ENCODE assay signal across 13 cellular contexts in the genomic region with DNA sequence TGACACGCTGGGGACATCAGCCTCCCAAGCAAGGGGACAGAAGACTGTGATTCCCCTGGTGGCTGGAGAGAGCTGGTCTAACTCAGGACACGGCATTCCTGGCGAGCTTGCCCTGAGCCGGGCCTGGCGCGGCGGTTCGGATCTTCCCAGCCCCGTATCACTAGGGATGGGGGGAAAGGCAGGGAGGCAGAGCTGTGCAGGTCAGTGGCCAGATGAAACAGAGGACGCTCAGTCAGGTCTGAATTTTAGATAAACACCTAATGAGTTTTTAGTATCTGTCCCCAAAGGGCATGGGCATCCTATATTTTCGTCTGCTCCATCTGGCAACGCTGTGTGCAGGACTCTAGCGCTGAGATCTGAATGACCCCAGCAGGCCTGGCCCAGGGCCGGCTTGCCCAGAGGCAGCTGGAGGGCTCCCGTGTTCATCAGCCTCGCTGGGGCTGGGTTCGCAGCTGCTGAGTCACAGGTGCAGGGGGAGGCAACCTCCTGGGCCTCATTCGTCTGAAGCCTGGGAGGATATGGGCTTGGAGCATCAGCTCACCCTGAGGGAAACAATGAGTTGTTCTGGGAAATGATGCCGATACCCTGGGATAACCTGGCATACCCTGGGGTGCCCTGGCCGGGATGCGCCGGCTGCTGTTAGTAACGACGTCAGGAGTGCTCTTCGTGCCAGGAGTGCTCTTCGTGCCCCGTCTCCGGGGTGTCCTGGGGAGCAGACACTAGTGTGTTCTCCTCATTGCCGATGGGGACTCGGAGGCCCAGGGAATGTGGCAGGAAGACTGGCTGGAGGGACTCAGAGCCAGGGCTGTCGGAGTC. TPM values are rescaled to one million over a fixed set of nuclear protein-coding genes. Genes with fewer than 3 reads are reported as not detected.
DNase-seq lines count a peak whose midpoint lies in the region; ATAC-seq, FAIRE-seq and TF ChIP-seq lines count a peak whose summit lies in the region.
"Had no signal": no experiment of that assay in that cellular context is flagged by ENCODE, and none has a peak within 500 bp of the region (broad histone marks: within the 10 kb centered on the region; RNA-seq: fewer than 3 reads in every experiment).

No MANE protein-coding gene starts in this region.

- H3K27me3 ChIP-seq in GM23338 (ENCODE audit: insufficient read depth) (no peaks in the 10 kb centered on the region), RWPE2 (ENCODE audit: insufficient read depth, poor library complexity, severe bottlenecking) (no peaks in the 10 kb centered on the region), thyroid gland (no peaks in the 10 kb centered on the region)
- H3K27me3 ChIP-seq: uterus had no signal

- DNase-seq in A549 (ENCODE audit: low read depth in 1 of 2, low spot score in 1 of 2) (peak; percentile 39 to 44), GM23338 (ENCODE audit: low spot score) (no peak), RWPE2 (ENCODE audit: low spot score) (peak; percentile 61), kidney (peak; percentile 65), NCI-H1436 treated with DMSO at 0.1 percent for 48 hours (lab: John Stamatoyannopoulos, UW) (no peak), thyroid gland (no peak)
- DNase-seq: hippocampal formation, NCI-H1048 had no signal

- no peak overlapping the region for H3K4me3 Mint-ChIP-seq in GM23338

- H3K27me3 Mint-ChIP-seq in GM23338 (ENCODE audit: insufficient read depth, low read depth, poor library complexity), result peaks cover 12% of the 10 kb centered on the region

- ATAC-seq in A549 (peak; percentile 54 to 70), GM23338 (peak; percentile 33), RWPE2 (ENCODE audit: low read depth) (peak; percentile 75), GM21619 (IDR thresholded peaks at IDR 0.05; ENCODE audit: unreplicated experiment) (no peak), GM18519 (IDR thresholded peaks at IDR 0.05; ENCODE audit: low FRiP score, unreplicated experiment) (no peak)

- H3K4me3 ChIP-seq in A549, result no peak overlapping the region
- H3K4me3 ChIP-seq in GM23338, result no peak overlapping the region
- no peak overlapping the region for H3K4me3 ChIP-seq in RWPE2 (ENCODE audit: severe bottlenecking)
- no peak overlapping the region for H3K4me3 ChIP-seq in kidney (ENCODE audit: low read length in 2 of 2)
- no peak overlapping the region for H3K4me3 ChIP-seq in thyroid gland (replicated peaks in 1 of 3)
- H3K4me3 ChIP-seq: uterus had no signal

- H3K9me3 ChIP-seq in A549 (peaks cover 15% of the 10 kb centered on the region), RWPE2 (ENCODE audit: severe bottlenecking) (peaks cover 4% of the 10 kb centered on the region), kidney (ENCODE audit: control insufficient read depth in 1 of 2, low read length in 2 of 2) (peaks cover 0 to 7% of the 10 kb centered on the region in 2 donors), thyroid gland (no peaks in the 10 kb centered on the region)
- H3K9me3 ChIP-seq: uterus had no signal

- H3K4me2 ChIP-seq in A549 (no peak overlapping the region), GM23338 (no peak overlapping the region)

- CTCF ChIA-PET in A549 (lab: Yijun Ruan, JAX), result interaction anchor here (0.7 to 3.1 kb wide), 3 partner anchors 47 to 154 kb away, joined by 3 to 9 read pairs (median 3); no protein-coding TSS in a partner anchor

- H3K36me3 Mint-ChIP-seq in GM23338 (ENCODE audit: low read depth), result no peaks in the 10 kb centered on the region

- 82% methylated on average over 31 of the region's 31 CpGs for WGBS in A549 (ENCODE audit: missing lambda C conversion rate)
- 85 to 93% methylated on average over 28 to 30 of the region's 31 CpGs for WGBS in thyroid gland, 2 donors

- intact Hi-C loops in kidney (cut with DNase I) (no loop called here), thyroid gland (cut with DNase I) (no loop called here)

- H3K9me2 ChIP-seq in GM23338 (ENCODE audit: insufficient read depth), result no peaks in the 10 kb centered on the region

- H3K79me2 ChIP-seq in GM23338 (replicated peaks; ENCODE audit: insufficient read depth), result no peaks in the 10 kb centered on the region

- POLR2A ChIA-PET in A549 (lab: Yijun Ruan, JAX), result no interaction called here

- no peak for TF ChIP-seq EP300 in A549 (IDR thresholded peaks at IDR 0.05)

- H3K36me3 ChIP-seq in GM23338 (ENCODE audit: insufficient read depth) (no peaks in the 10 kb centered on the region), RWPE2 (ENCODE audit: low read depth) (no peaks in the 10 kb centered on the region), kidney (ENCODE audit: control insufficient read depth in 1 of 2, insufficient read depth in 2 of 2, low read length in 2 of 2) (no peaks in the 10 kb centered on the region), thyroid gland (no peaks in the 10 kb centered on the region)
- H3K36me3 ChIP-seq: uterus had no signal

- no peak overlapping the region for H2AFZ ChIP-seq in GM23338

- H3F3A ChIP-seq in GM23338 (replicated peaks; ENCODE audit: low read depth), result no peaks in the 10 kb centered on the region

- no peak for TF ChIP-seq RAD21 in A549 (conservative IDR thresholded peaks at IDR 0.05 in 1 of 2, IDR thresholded peaks at IDR 0.05 in 1 of 2)

- H3K27ac Mint-ChIP-seq in GM23338, result no peak overlapping the region

- FAIRE-seq in A549 (lab: Jason Lieb, UNC) (no peak), kidney (lab: Jason Lieb, UNC) (no peak)
- FAIRE-seq: endometrium had no signal

- H4K20me1 ChIP-seq in GM23338 (replicated peaks; ENCODE audit: insufficient read depth), result no peaks in the 10 kb centered on the region

- H3K9ac ChIP-seq in kidney (ENCODE audit: low read length in 2 of 2), result no peak overlapping the region

- H3K9me3 Mint-ChIP-seq in GM23338, result no peaks in the 10 kb centered on the region; the same call in 2 of the 3 replicates

- H3K27ac ChIP-seq in A549 (peak overlapping the region; percentile 30 to 63; a peak in 4 of 6 replicates), GM23338 (ENCODE audit: low read depth) (no peak overlapping the region), RWPE2 (ENCODE audit: poor library complexity, severe bottlenecking) (no peak overlapping the region), kidney (ENCODE audit: low read depth in 2 of 2, low read length in 2 of 2) (no peak overlapping the region), thyroid gland (no peak overlapping the region)
- H3K27ac ChIP-seq: C4-2B, uterus had no signal

- TF ChIP-seq CTCF in A549 (IDR thresholded peaks at IDR 0.05) (no peak), GM23338 (conservative IDR thresholded peaks at IDR 0.05; ENCODE audit: low read depth in 2 of 2) (no peak), RWPE2 (IDR thresholded peaks at IDR 0.05; ENCODE audit: poor library complexity, severe bottlenecking) (no peak), kidney (IDR thresholded peaks at IDR 0.05; ENCODE audit: borderline replicate concordance, extremely low read depth, insufficient read depth) (no peak), thyroid gland (IDR thresholded peaks at IDR 0.05) (no peak)

- peaks cover 25% of the 10 kb centered on the region for H3K4me1 ChIP-seq in A549
- no peaks in the 10 kb centered on the region for H3K4me1 ChIP-seq in GM23338 (ENCODE audit: insufficient read depth)
- no peaks in the 10 kb centered on the region for H3K4me1 ChIP-seq in RWPE2 (ENCODE audit: insufficient read depth, poor library complexity, severe bottlenecking)
- H3K4me1 ChIP-seq in kidney (ENCODE audit: control insufficient read depth in 1 of 2, insufficient read depth in 1 of 2, low read depth in 1 of 2, low read length in 2 of 2), result no peaks in the 10 kb centered on the region
- no peaks in the 10 kb centered on the region for H3K4me1 ChIP-seq in thyroid gland
- H3K4me1 ChIP-seq: uterus had no signal

- H3K4me1 Mint-ChIP-seq in GM23338, result peaks cover 4% of the 10 kb centered on the region; the same call in 2 of the 3 replicates

- no peak for TF ChIP-seq POLR2A in A549 (IDR thresholded peaks at IDR 0.05; ENCODE audit: low read length)
- TF ChIP-seq POLR2A in thyroid gland (IDR thresholded peaks at IDR 0.05), result no peak

TF ChIP-seq in A549, 52 proteins besides CTCF, POLR2A, EP300 and RAD21:
- TF ChIP-seq RARB (CRISPR knock-in tag; IDR thresholded peaks at IDR 0.05) (no peak), FOSL2 (IDR thresholded peaks at IDR 0.05) (no peak), FOSL2 (CRISPR knock-in tag; IDR thresholded peaks at IDR 0.05) (0 out of 2 replicates have a peak, but pooled peaks have one; percentile 17)

TF ChIP-seq in GM23338, 12 proteins besides CTCF, POLR2A, EP300 and RAD21 (continues in another document):
- TF ChIP-seq STAT1 (IDR thresholded peaks at IDR 0.05; ENCODE audit: unreplicated experiment) (no peak), NANOG (IDR thresholded peaks at IDR 0.05; ENCODE audit: borderline replicate concordance) (no peak)

RNA-seq across cellular contexts. Expression of a gene that starts 48.1 kb away (rescaled TPM):
- polyA plus RNA-seq in A549 (2011; rRNA removed) (37.8 and 44.4 TPM in 2 replicates), A549 (2017; fragmentation: RNase III; extraction: RNeasy Plus Mini Kit Qiagen cat#74134 plus additional on column Dnase treatment) (66.4 to 78.8 TPM (median 66.9 TPM) in 3 replicates), GM23338 (2016; fragmentation: Nextera tagmentation; extraction: Ambion mirVana) (8.3 and 9.7 TPM in 2 replicates), kidney (ENCODE audit: insufficient read depth, low read depth, low replicate concordance) (121 TPM)
- 146 and 175 TPM in 2 replicates for polyA plus RNA-seq in A549 (2012; cell fraction: cytosol; rRNA removed)
- polyA plus RNA-seq in A549 (2012; cell fraction: nucleus; rRNA removed), result 151 and 164 TPM in 2 replicates
- 26.0 and 43.0 TPM in 2 replicates for polyA minus RNA-seq in A549 (2011; rRNA and poly(A)+ RNA removed)
- 14.8 and 25.4 TPM in 2 replicates for total RNA-seq in GM23338 (2014; rRNA removed; shearing (Covaris generic))
- total RNA-seq in kidney (47.3 TPM), thyroid gland (10 to 100 TPM; 39.9 to 84.2 (median 64.8) TPM)

Comparison
In these comparisons a context has a peak if more than half of its experiments do, and no peak if none do; other contexts are left out.
1. ATAC-seq: peak in A549 (2 of 2), GM23338 (single experiment) and RWPE2 (single experiment); none in GM21619 (single experiment) and GM18519 (single experiment).
2. DNase-seq: peak in A549 (2 of 2), RWPE2 (single experiment) and kidney (single experiment); none in GM23338 (single experiment), NCI-H1436 treated with DMSO at 0.1 percent for 48 hours (single experiment) and thyroid gland (0 of 2).
3. H3K27ac ChIP-seq: peak in A549 (2 of 2); none in GM23338 (single experiment), RWPE2 (single experiment), kidney (0 of 2) and thyroid gland (0 of 3).